Comparison of ENCODE assay signal across 11 cellular contexts in genomic region chr10:69769395-69769989, GRCh38. TPM values are rescaled to one million over a fixed set of nuclear protein-coding genes. Genes with fewer than 3 reads are reported as not detected.
A peak's percentile ranks its signal among the peaks of the same experiment; 100 is the strongest.
DNase-seq lines count a peak whose midpoint lies in the region; ATAC-seq and TF ChIP-seq lines count a peak whose summit lies in the region.
"Had no signal": no experiment of that assay in that cellular context is flagged by ENCODE, and none has a peak within 500 bp of the region (broad histone marks: within the 10 kb centered on the region; RNA-seq: fewer than 3 reads in every experiment).

No MANE protein-coding gene starts in this region.

- peaks cover 29% of the 10 kb centered on the region for H3K27me3 Mint-ChIP-seq in progenitor cell of endocrine pancreas

- in situ Hi-C loops in GM23248 (cut with MboI), result no loop called here

- no peak for TF ChIP-seq EP300 in tibial nerve (IDR thresholded peaks at IDR 0.05)

- no peak overlapping the region for H3K9ac ChIP-seq in GM23248

- no peaks in the 10 kb centered on the region for H3K9me3 Mint-ChIP-seq in progenitor cell of endocrine pancreas (ENCODE audit: low read depth)

- intact Hi-C loops in posterior vena cava (cut with DNase I), result loop anchor here in 1 of 2 donors (1.0 to 10.0 kb wide), 3 partner anchors 43 to 1505 kb away; no protein-coding TSS in a partner anchor

- peaks cover 14% of the 10 kb centered on the region for H3K4me1 ChIP-seq in GM23248 (ENCODE audit: insufficient read depth)
- peaks cover 21% of the 10 kb centered on the region for H3K4me1 ChIP-seq in SJSA1 (replicated peaks)
- H3K4me1 ChIP-seq in tibial nerve, result no peaks in the 10 kb centered on the region

- H3K4me2 ChIP-seq in GM23248 (ENCODE audit: unreplicated experiment), result peak overlapping the region; percentile 67

- H3K36me3 ChIP-seq in GM23248 (ENCODE audit: low read depth), result no peaks in the 10 kb centered on the region
- H3K36me3 ChIP-seq in SJSA1, result no peaks in the 10 kb centered on the region
- H3K36me3 ChIP-seq in tibial nerve, result no peaks in the 10 kb centered on the region

- H3K27me3 ChIP-seq in GM23248 (replicated peaks; ENCODE audit: insufficient read depth), result peaks cover 18% of the 10 kb centered on the region; the same call in 1 of the 2 replicates
- no peaks in the 10 kb centered on the region for H3K27me3 ChIP-seq in SJSA1 (replicated peaks)
- no peaks in the 10 kb centered on the region for H3K27me3 ChIP-seq in tibial nerve

- 33 to 38% methylated on average over 9 of the region's 9 CpGs for WGBS in GM23248 (ENCODE audit: low coverage in 1 of 2, low lambda C conversion rate in 2 of 2, missing lambda C conversion rate in 2 of 2), 2 experiments
- 33 to 55% methylated on average over 9 of the region's 9 CpGs for WGBS in tibial nerve, 2 donors

- no peaks in the 10 kb centered on the region for H3K4me1 Mint-ChIP-seq in progenitor cell of endocrine pancreas (ENCODE audit: low read depth)
- H3K4me1 Mint-ChIP-seq: naive B cell had no signal

- H2AFZ ChIP-seq in GM23248, result peak overlapping the region; percentile 82

- H3K4me3 ChIP-seq in GM23248 (no peak overlapping the region), SJSA1 (no peak overlapping the region), fibroblast of villous mesenchyme (ENCODE audit: low read depth, low read length) (no peak overlapping the region), tibial nerve (no peak overlapping the region)
- H3K4me3 ChIP-seq: GM12878 had no signal

- no peaks in the 10 kb centered on the region for H4K20me1 ChIP-seq in GM23248 (ENCODE audit: insufficient read depth)

- no peaks in the 10 kb centered on the region for H3F3A ChIP-seq in GM23248 (ENCODE audit: insufficient read depth)

- TF ChIP-seq POLR2A in tibial nerve (IDR thresholded peaks at IDR 0.05), result no peak

- TF ChIP-seq CTCF in fibroblast of villous mesenchyme (IDR thresholded peaks at IDR 0.05; ENCODE audit: insufficient read depth, low read depth, low read length), result no peak
- no peak for TF ChIP-seq CTCF in progenitor cell of endocrine pancreas (IDR thresholded peaks at IDR 0.05; ENCODE audit: unreplicated experiment)
- no peak for TF ChIP-seq CTCF in tibial nerve (IDR thresholded peaks at IDR 0.05)

- DNase-seq in GM23248 (peak; percentile 90), SJSA1 (ENCODE audit: low read depth in 1 of 2, low spot score in 2 of 2) (peak; percentile 93 to 94), fibroblast of villous mesenchyme (ENCODE audit: low read depth) (peak; percentile 64), posterior vena cava (ENCODE audit: low spot score) (peak; percentile 83), progenitor cell of endocrine pancreas (ENCODE audit: low spot score, unreplicated experiment) (no peak), tibial nerve (ENCODE audit: low spot score in 2 of 2) (no peak)
- no peak for DNase-seq in stimulated activated CD4-positive, alpha-beta T cell treated with anti-CD3 and anti-CD28 coated beads, Interleukin-4, amount 100 ng/mL, for 24 hours
- DNase-seq: naive B cell; stimulated activated naive CD8-positive, alpha-beta T cell treated with anti-CD3 and anti-CD28 coated beads, Interleukin-15, Interleukin-2, amounts not matched to agents 100 U/mL and 50 U/mL, for 24 hours had no signal

- no peak overlapping the region for H3K4me3 Mint-ChIP-seq in progenitor cell of endocrine pancreas (ENCODE audit: low read depth)
- H3K4me3 Mint-ChIP-seq: naive B cell had no signal

- no peak overlapping the region for H3K27ac Mint-ChIP-seq in progenitor cell of endocrine pancreas
- H3K27ac Mint-ChIP-seq: naive B cell had no signal

- H3K27ac ChIP-seq in GM23248 (no peak overlapping the region), SJSA1 (peak overlapping the region; percentile 89), tibial nerve (no peak overlapping the region)

- H3K79me2 ChIP-seq in GM23248 (ENCODE audit: insufficient read depth), result no peaks in the 10 kb centered on the region

- ATAC-seq in GM18909 (IDR thresholded peaks at IDR 0.05; ENCODE audit: poor library complexity, unreplicated experiment), result no peak
- ATAC-seq: GM12878; stimulated activated naive CD8-positive, alpha-beta T cell treated with anti-CD3 and anti-CD28 coated beads, Interleukin-15, Interleukin-2, amounts not matched to agents 100 U/mL and 50 U/mL, for 24 hours had no signal

- H3K9me3 ChIP-seq in GM23248 (ENCODE audit: low read depth), result no peaks in the 10 kb centered on the region
- no peaks in the 10 kb centered on the region for H3K9me3 ChIP-seq in SJSA1 (replicated peaks)
- H3K9me3 ChIP-seq in tibial nerve, result peaks cover 0 to 8% (median 0%) of the 10 kb centered on the region in 4 donors

- no peaks in the 10 kb centered on the region for H3K9me2 ChIP-seq in GM23248 (ENCODE audit: insufficient read depth)

- no peaks in the 10 kb centered on the region for H3K36me3 Mint-ChIP-seq in progenitor cell of endocrine pancreas (ENCODE audit: insufficient read depth)
- H3K36me3 Mint-ChIP-seq: naive B cell had no signal

RNA-seq across cellular contexts. Expression of gene COL13A1, which starts 32.2 kb away (rescaled TPM):
- 17.2 and 17.3 TPM in 2 replicates for total RNA-seq in GM23248 (2014; rRNA removed; shearing (Covaris generic))
- 12.8 and 15.2 TPM in 2 replicates for polyA plus RNA-seq in GM23248 (2016; fragmentation: Nextera tagmentation; extraction: Ambion mirVana)
- total RNA-seq in SJSA1 (2014; rRNA removed; shearing (Covaris generic)), result 74.8 and 95.4 TPM in 2 replicates
- total RNA-seq in fibroblast of villous mesenchyme (3.5 and 5.8 TPM in 2 replicates), posterior vena cava (1 to 10 TPM in 1 of 2 donors, under 1 TPM in 1; 0.48 to 1.3 TPM), progenitor cell of endocrine pancreas (0.43 and 0.47 TPM in 2 replicates), tibial nerve (1 to 10 TPM in 2 of 4 donors, under 1 TPM in 2; 0.30 to 2.0 (median 0.86) TPM)
- total RNA-seq: GM12878 had no signal

Comparison
In these comparisons a context has a peak if more than half of its experiments do, and no peak if none do; other contexts are left out.
1. DNase-seq: peak in GM23248 (single experiment), SJSA1 (2 of 2), fibroblast of villous mesenchyme (single experiment) and posterior vena cava (single experiment); none in stimulated activated CD4-positive, alpha-beta T cell treated with anti-CD3 and anti-CD28 coated beads, Interleukin-4, amount 100 ng/mL, for 24 hours (single experiment), progenitor cell of endocrine pancreas (single experiment) and tibial nerve (0 of 2).